8 cellular contexts compared by ENCODE assay signal in the genomic region with DNA sequence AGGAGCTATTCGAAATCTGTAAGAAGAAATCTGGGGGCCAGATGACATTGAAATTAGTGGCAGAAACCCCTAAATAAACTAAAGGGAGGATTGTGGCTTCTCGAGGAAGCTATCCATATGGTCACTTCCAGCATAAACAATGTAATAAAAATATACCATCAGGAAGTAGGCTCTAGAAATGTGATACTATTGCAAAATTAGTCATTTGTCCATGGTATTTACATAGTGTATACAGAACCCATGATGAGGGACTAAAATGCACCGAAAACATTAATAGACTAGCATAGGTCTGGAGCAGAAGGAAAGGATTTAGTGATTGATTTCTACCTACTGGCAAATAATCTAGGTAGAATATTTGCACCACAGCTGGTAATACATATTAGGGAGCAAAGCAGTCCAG.
"Had no signal": no experiment of that assay in that cellular context is flagged by ENCODE, and none has a peak within 500 bp of the region (broad histone marks: within the 10 kb centered on the region; RNA-seq: fewer than 3 reads in every experiment).

No MANE protein-coding gene starts in this region.

- H3K4me1 Mint-ChIP-seq: GM23338, H9, IgD-negative memory B cell had no signal

- ATAC-seq: GM23338, HepG2 had no signal

- DNase-seq: H9, HCEC 1CT, KBM-7 had no signal

- H3K36me3 Mint-ChIP-seq: IgD-negative memory B cell had no signal

- H3K27ac Mint-ChIP-seq: GM23338, H9, IgD-negative memory B cell had no signal

- H3K27me3 Mint-ChIP-seq: IgD-negative memory B cell had no signal

- H3K4me3 ChIP-seq: GM23338 had no signal

- H3K4me3 Mint-ChIP-seq: GM23338, H9, IgD-negative memory B cell had no signal

- FAIRE-seq: H1, H54, HepG2 had no signal
